8 cellular contexts compared by ENCODE assay signal in genomic region chr5:82349651-82350050, GRCh38.
DNase-seq lines count a peak whose midpoint lies in the region; ATAC-seq and TF ChIP-seq lines count a peak whose summit lies in the region.

No MANE protein-coding gene starts in this region.

- H3K27me3 ChIP-seq in ascending aorta (no peaks in the 10 kb centered on the region), left lung (no peaks in the 10 kb centered on the region)
- no peaks in the 10 kb centered on the region for H3K27me3 ChIP-seq in naive thymus-derived CD4-positive, alpha-beta T cell (ENCODE audit: control insufficient read depth in 2 of 2, insufficient read depth in 2 of 2, low read length in 2 of 2)

- H3K4me3 Mint-ChIP-seq in naive thymus-derived CD4-positive, alpha-beta T cell: no peak overlapping the region

- peak in 2 of 3 experiments; percentile 18 to 31 for TF ChIP-seq CTCF in ascending aorta (IDR thresholded peaks at IDR 0.05)
- peak in 1 of 2 donors; percentile 22 for TF ChIP-seq CTCF in left lung (IDR thresholded peaks at IDR 0.05)

- H3K4me1 Mint-ChIP-seq in naive thymus-derived CD4-positive, alpha-beta T cell: peaks cover 0 to 54% (median 0%) of the 10 kb centered on the region in 7 donors

- no peak overlapping the region for H3K4me3 ChIP-seq in ascending aorta
- H3K4me3 ChIP-seq in naive thymus-derived CD4-positive, alpha-beta T cell (ENCODE audit: low read length): no peak overlapping the region
- no peak overlapping the region for H3K4me3 ChIP-seq in left lung

- peaks cover 0 to 9% (median 6%) of the 10 kb centered on the region in 5 donors for H3K27me3 Mint-ChIP-seq in naive thymus-derived CD4-positive, alpha-beta T cell

- peak; percentile 37 for ATAC-seq in naive thymus-derived CD4-positive, alpha-beta T cell
- no peak for ATAC-seq in GM21526 (IDR thresholded peaks at IDR 0.05; ENCODE audit: low FRiP score, unreplicated experiment)
- no peak for ATAC-seq in esophagus mucosa
- ATAC-seq in left lung: no peak

- DNase-seq in NOMO-1 treated with DMSO at 0.1 percent for 48 hours (lab: John Stamatoyannopoulos, UW; ENCODE audit: unreplicated experiment) (peak; percentile 9), NOMO-1 treated with dmso at 0.1 percent for 144 hours (lab: John Stamatoyannopoulos, UW; ENCODE audit: unreplicated experiment) (no peak), NCI-H460 (ENCODE audit: extremely low read depth, low read depth) (peak; percentile 11), ascending aorta (ENCODE audit: low spot score in 2 of 2) (peak in 1 of 2 donors; percentile 78), left lung (no peak)
- peak in 1 of 9 donors; percentile 34 for DNase-seq in naive thymus-derived CD4-positive, alpha-beta T cell

- H3K9me3 Mint-ChIP-seq in naive thymus-derived CD4-positive, alpha-beta T cell: no peaks in the 10 kb centered on the region

- POLR2A ChIA-PET in naive thymus-derived CD4-positive, alpha-beta T cell (lab: Charles Lee): no interaction called here

- intact Hi-C loops in ascending aorta (cut with DNase I) (loop anchor here (2.0 to 10.0 kb wide), 4 partner anchors 37 to 1375 kb away; partner anchors contain the start of gene HAPLN1), left lung (cut with DNase I) (loop anchor here in 1 of 2 donors (10.0 kb wide), 2 partner anchors 1125 to 1215 kb away; partner anchors contain the start of gene VCAN)
- intact Hi-C loops in naive thymus-derived CD4-positive, alpha-beta T cell (cut with micrococcal nuclease): loop anchor here (10.0 kb wide), 4 partner anchors 375 to 1345 kb away; partner anchors contain the start of gene ATG10 (in 1 of the 2)

- H3K36me3 ChIP-seq in ascending aorta (no peaks in the 10 kb centered on the region), left lung (no peaks in the 10 kb centered on the region)
- H3K36me3 ChIP-seq in naive thymus-derived CD4-positive, alpha-beta T cell (ENCODE audit: control insufficient read depth in 2 of 3, insufficient read depth in 3 of 3, low read length in 3 of 3): no peaks in the 10 kb centered on the region

- H3K9me3 ChIP-seq in ascending aorta: no peaks in the 10 kb centered on the region
- H3K9me3 ChIP-seq in naive thymus-derived CD4-positive, alpha-beta T cell (ENCODE audit: control insufficient read depth in 2 of 3, low read length in 3 of 3): no peaks in the 10 kb centered on the region
- H3K9me3 ChIP-seq in left lung: no peaks in the 10 kb centered on the region

- peak overlapping the region in 1 of 9 donors; percentile 10 for H3K27ac Mint-ChIP-seq in naive thymus-derived CD4-positive, alpha-beta T cell

- H3K36me3 Mint-ChIP-seq in naive thymus-derived CD4-positive, alpha-beta T cell: no peaks in the 10 kb centered on the region

- peak overlapping the region; percentile 89 for H3K27ac ChIP-seq in ascending aorta
- no peak overlapping the region for H3K27ac ChIP-seq in naive thymus-derived CD4-positive, alpha-beta T cell (ENCODE audit: low read depth, low read length)
- no peak overlapping the region for H3K27ac ChIP-seq in left lung

- CTCF ChIA-PET in naive thymus-derived CD4-positive, alpha-beta T cell (lab: Charles Lee): interaction anchor here (0.6 to 2.0 kb wide), 4 partner anchors 9 to 1211 kb away, joined by 3 to 10 read pairs (median 3); no protein-coding TSS in a partner anchor

- H3K4me1 ChIP-seq in ascending aorta: peaks cover 14 to 49% of the 10 kb centered on the region in 2 donors
- H3K4me1 ChIP-seq in naive thymus-derived CD4-positive, alpha-beta T cell (ENCODE audit: control insufficient read depth in 2 of 2, insufficient read depth in 2 of 2, low read length in 2 of 2): no peaks in the 10 kb centered on the region
- H3K4me1 ChIP-seq in left lung: peaks cover 6 to 14% of the 10 kb centered on the region in 2 donors

Comparison
In these comparisons a context has a peak if more than half of its experiments do, and no peak if none do; other contexts are left out.
1. DNase-seq: peak in NOMO-1 treated with DMSO at 0.1 percent for 48 hours (single experiment) and NCI-H460 (single experiment); none in NOMO-1 treated with dmso at 0.1 percent for 144 hours (single experiment) and left lung (0 of 2).
2. H3K27ac ChIP-seq: peak in ascending aorta (2 of 2); none in naive thymus-derived CD4-positive, alpha-beta T cell (single experiment) and left lung (0 of 2).